In the genomic region with DNA sequence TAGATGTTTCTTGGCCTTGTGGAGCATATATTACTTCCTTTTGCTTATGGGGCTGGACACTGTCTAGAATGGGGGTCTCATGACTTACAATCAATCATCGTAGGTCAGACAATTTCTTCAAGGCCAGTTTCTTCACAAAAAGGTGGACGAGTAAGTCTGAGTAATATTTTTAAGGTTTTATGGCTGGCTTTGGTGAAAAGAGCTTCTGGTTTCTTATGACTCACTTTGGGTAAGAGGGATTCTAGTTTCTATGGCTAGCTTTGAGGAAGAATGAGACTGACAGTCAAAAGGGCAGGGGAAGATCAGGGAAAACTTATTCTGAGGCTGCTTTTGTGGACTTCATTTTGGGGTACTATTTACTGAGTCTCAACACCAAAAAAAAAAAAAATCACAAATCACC, we compare ENCODE assay signal across 20 cellular contexts.
"Had no signal": no experiment of that assay in that cellular context is flagged by ENCODE, and none has a peak within 500 bp of the region (broad histone marks: within the 10 kb centered on the region; RNA-seq: fewer than 3 reads in every experiment).

No MANE protein-coding gene starts in this region.

- H3K4me1 Mint-ChIP-seq: naive thymus-derived CD4-positive, alpha-beta T cell; nephron progenitor cell had no signal

- H3K36me3 Mint-ChIP-seq: naive thymus-derived CD4-positive, alpha-beta T cell; type B pancreatic cell had no signal

- ATAC-seq: esophagus mucosa; gastrocnemius medialis; heart right ventricle; naive thymus-derived CD4-positive, alpha-beta T cell; psoas muscle; right lobe of liver had no signal

- H3K27me3 Mint-ChIP-seq: naive thymus-derived CD4-positive, alpha-beta T cell; type B pancreatic cell had no signal

- H3K27ac ChIP-seq: dorsolateral prefrontal cortex, gastrocnemius medialis, heart right ventricle, psoas muscle, right lobe of liver, stomach, thoracic aorta had no signal

- H3K27ac Mint-ChIP-seq: naive thymus-derived CD4-positive, alpha-beta T cell; type B pancreatic cell had no signal

- H3K9me3 Mint-ChIP-seq: nephron progenitor cell, type B pancreatic cell had no signal

- H3K27me3 ChIP-seq: dorsolateral prefrontal cortex, gastrocnemius medialis, heart right ventricle, right lobe of liver, stomach had no signal

- H3K36me3 ChIP-seq: gastrocnemius medialis, heart right ventricle, right lobe of liver, stomach, thoracic aorta had no signal

- DNase-seq: cortex of kidney; dorsolateral prefrontal cortex; effector CD8-positive, alpha-beta T cell; gastrocnemius medialis; heart right ventricle; hypothalamus; kidney glomerular epithelial cell; mesendoderm; naive thymus-derived CD4-positive, alpha-beta T cell; nephron progenitor cell; psoas muscle; retina; right lobe of liver; stimulated activated CD4-positive, alpha-beta T cell treated with anti-CD3 and anti-CD28 coated beads, Interleukin-12 subunit alpha, Interleukin-12 subunit beta, amount 100 ng/mL, for 4 hours; stimulated activated naive CD4-positive, alpha-beta T cell; stomach; substantia nigra had no signal

- H3K4me1 ChIP-seq: gastrocnemius medialis, heart right ventricle, psoas muscle, right lobe of liver, stomach had no signal

- H3K4me3 ChIP-seq: dorsolateral prefrontal cortex, gastrocnemius medialis, heart right ventricle, psoas muscle, right lobe of liver, stomach, thoracic aorta had no signal

- H3K9me3 ChIP-seq: gastrocnemius medialis, heart right ventricle, psoas muscle, right lobe of liver, stomach, thoracic aorta had no signal

- H3K4me3 Mint-ChIP-seq: naive thymus-derived CD4-positive, alpha-beta T cell; nephron progenitor cell; type B pancreatic cell had no signal
